ENCODE assay signal across 1 cellular context in the genomic region with DNA sequence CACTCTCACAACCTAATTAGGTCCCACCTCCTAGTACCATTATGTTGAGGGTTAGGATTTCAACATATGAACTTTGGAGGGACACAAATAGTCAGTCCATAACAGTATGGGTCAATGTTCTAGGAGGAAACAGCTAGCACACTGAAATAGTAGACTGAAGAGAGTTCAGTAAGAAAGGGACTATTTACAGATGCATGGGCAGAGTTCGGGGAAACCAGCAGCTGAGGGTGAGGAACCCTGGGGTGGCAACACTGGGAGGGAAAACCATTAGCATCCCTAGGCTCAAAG.
TF ChIP-seq lines count a peak whose summit lies in the region.

No MANE protein-coding gene starts in this region.

TF ChIP-seq in HepG2, 621 proteins besides CTCF, POLR2A, EP300 and RAD21 (continued from another document):
- TF ChIP-seq, protein P1, sequence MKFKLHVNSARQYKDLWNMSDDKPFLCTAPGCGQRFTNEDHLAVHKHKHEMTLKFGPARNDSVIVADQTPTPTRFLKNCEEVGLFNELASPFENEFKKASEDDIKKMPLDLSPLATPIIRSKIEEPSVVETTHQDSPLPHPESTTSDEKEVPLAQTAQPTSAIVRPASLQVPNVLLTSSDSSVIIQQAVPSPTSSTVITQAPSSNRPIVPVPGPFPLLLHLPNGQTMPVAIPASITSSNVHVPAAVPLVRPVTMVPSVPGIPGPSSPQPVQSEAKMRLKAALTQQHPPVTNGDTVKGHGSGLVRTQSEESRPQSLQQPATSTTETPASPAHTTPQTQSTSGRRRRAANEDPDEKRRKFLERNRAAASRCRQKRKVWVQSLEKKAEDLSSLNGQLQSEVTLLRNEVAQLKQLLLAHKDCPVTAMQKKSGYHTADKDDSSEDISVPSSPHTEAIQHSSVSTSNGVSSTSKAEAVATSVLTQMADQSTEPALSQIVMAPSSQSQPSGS (CRISPR knock-in tag; IDR thresholded peaks at IDR 0.05): no peak
- TF ChIP-seq, protein P2, sequence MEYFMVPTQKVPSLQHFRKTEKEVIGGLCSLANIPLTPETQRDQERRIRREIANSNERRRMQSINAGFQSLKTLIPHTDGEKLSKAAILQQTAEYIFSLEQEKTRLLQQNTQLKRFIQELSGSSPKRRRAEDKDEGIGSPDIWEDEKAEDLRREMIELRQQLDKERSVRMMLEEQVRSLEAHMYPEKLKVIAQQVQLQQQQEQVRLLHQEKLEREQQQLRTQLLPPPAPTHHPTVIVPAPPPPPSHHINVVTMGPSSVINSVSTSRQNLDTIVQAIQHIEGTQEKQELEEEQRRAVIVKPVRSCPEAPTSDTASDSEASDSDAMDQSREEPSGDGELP (IDR thresholded peaks at IDR 0.05; ENCODE audit: borderline replicate concordance, low read depth): no peak
